Comparison of ENCODE assay signal across 25 cellular contexts in the genomic region with DNA sequence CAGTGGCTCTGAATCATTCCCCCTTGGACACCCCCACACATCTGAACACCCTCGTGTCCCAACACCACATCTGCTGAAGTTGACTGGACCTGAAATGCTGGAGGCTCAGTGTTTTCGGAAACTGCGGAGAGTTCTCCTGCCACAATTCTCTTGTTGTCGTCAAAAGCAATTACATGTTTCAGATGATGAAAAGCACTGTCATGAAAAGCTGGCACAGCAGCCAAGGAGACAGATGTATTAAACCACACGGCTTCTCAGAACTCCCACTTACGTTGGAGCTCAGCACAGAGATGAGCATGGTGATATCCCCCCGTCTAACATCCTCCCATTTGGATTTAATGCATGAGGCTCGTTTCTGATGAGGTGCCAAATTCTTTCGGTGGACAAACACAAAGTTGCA.
"Had no signal": no experiment of that assay in that cellular context is flagged by ENCODE, and none has a peak within 500 bp of the region (broad histone marks: within the 10 kb centered on the region; RNA-seq: fewer than 3 reads in every experiment).

No MANE protein-coding gene starts in this region.

- H3K4me3 ChIP-seq: ascending aorta, gastroesophageal sphincter, heart left ventricle, pancreas, psoas muscle, right atrium auricular region, upper lobe of right lung had no signal

- H3K4me1 ChIP-seq: pancreas, upper lobe of right lung had no signal

- H3K27me3 ChIP-seq: ascending aorta, brain microvascular endothelial cell, gastroesophageal sphincter, heart left ventricle, neutrophil, pancreas, right atrium auricular region, upper lobe of right lung had no signal

- H3K36me3 Mint-ChIP-seq: activated naive CD4-positive, alpha-beta T cell treated with anti-CD3 and anti-CD28 coated beads, Interleukin-2, amount 50 U/mL, for 24 hours; natural killer cell had no signal

- DNase-seq: activated CD4-positive, alpha-beta T cell treated with anti-CD3 and anti-CD28 coated beads, Interleukin-2, amount 50 U/mL, for 4 hours; activated effector memory CD4-positive, alpha-beta T cell treated with anti-CD3 and anti-CD28 coated beads, Interleukin-2, amount 50 U/mL, for 16 hours; activated T-cell treated with anti-CD3 and anti-CD28 coated beads, Interleukin-2, amount 50 U/mL, for 72 hours; brain microvascular endothelial cell; caudate nucleus; effector CD4-positive, alpha-beta T cell; heart left ventricle; islet precursor cell; left cardiac atrium; midbrain; natural killer cell; psoas muscle; stimulated activated CD4-positive, alpha-beta T cell treated with anti-CD3 and anti-CD28 coated beads, Interleukin-4, amount 100 ng/mL, for 24 hours; stimulated activated naive CD8-positive, alpha-beta T cell treated with anti-CD3 and anti-CD28 coated beads, Interleukin-15, Interleukin-2, amounts not matched to agents 100 U/mL and 50 U/mL, for 24 hours; T1000; upper lobe of right lung had no signal

- H3K9me3 Mint-ChIP-seq: activated naive CD4-positive, alpha-beta T cell treated with anti-CD3 and anti-CD28 coated beads, Interleukin-2, amount 50 U/mL, for 24 hours; activated T-cell treated with anti-CD3 and anti-CD28 coated beads, Interleukin-2, amount 50 U/mL, for 72 hours; dendritic cell treated with granulocyte-macrophage colony-stimulating factor and Interleukin-4, amounts not matched to agents 40 ng/mL and 50 ng/mL, for 4 days; natural killer cell; T-helper 1 cell treated with Interleukin-12 subunit alpha and Interleukin-12 subunit beta and Interleukin-4 antibody, amounts not matched to agents 30 μg/mL and 1 μg/mL, for 36 hours had no signal

- H3K4me3 Mint-ChIP-seq: activated naive CD4-positive, alpha-beta T cell treated with anti-CD3 and anti-CD28 coated beads, Interleukin-2, amount 50 U/mL, for 24 hours; activated T-cell treated with anti-CD3 and anti-CD28 coated beads, Interleukin-2, amount 50 U/mL, for 72 hours; dendritic cell treated with granulocyte-macrophage colony-stimulating factor and Interleukin-4, amounts not matched to agents 40 ng/mL and 50 ng/mL, for 4 days; natural killer cell; T-helper 1 cell treated with Interleukin-12 subunit alpha and Interleukin-12 subunit beta and Interleukin-4 antibody, amounts not matched to agents 30 μg/mL and 1 μg/mL, for 36 hours; WTC11 had no signal

- H3K27ac Mint-ChIP-seq: activated naive CD4-positive, alpha-beta T cell treated with anti-CD3 and anti-CD28 coated beads, Interleukin-2, amount 50 U/mL, for 24 hours; activated T-cell treated with anti-CD3 and anti-CD28 coated beads, Interleukin-2, amount 50 U/mL, for 72 hours; dendritic cell treated with granulocyte-macrophage colony-stimulating factor and Interleukin-4, amounts not matched to agents 40 ng/mL and 50 ng/mL, for 4 days; natural killer cell; T-helper 1 cell treated with Interleukin-12 subunit alpha and Interleukin-12 subunit beta and Interleukin-4 antibody, amounts not matched to agents 30 μg/mL and 1 μg/mL, for 36 hours; WTC11 had no signal

- H3K27ac ChIP-seq: ascending aorta, brain microvascular endothelial cell, heart left ventricle, neutrophil, pancreas, psoas muscle, right atrium auricular region, upper lobe of right lung had no signal

- H3K4me1 Mint-ChIP-seq: activated naive CD4-positive, alpha-beta T cell treated with anti-CD3 and anti-CD28 coated beads, Interleukin-2, amount 50 U/mL, for 24 hours; natural killer cell had no signal

- H3K9me3 ChIP-seq: ascending aorta, gastroesophageal sphincter, heart left ventricle, neutrophil, pancreas, psoas muscle, right atrium auricular region, upper lobe of right lung had no signal

- H3K36me3 ChIP-seq: ascending aorta, brain microvascular endothelial cell, gastroesophageal sphincter, heart left ventricle, neutrophil, pancreas, right atrium auricular region, upper lobe of right lung had no signal

- ATAC-seq: activated T-cell treated with anti-CD3 and anti-CD28 coated beads, Interleukin-2, amount 50 U/mL, for 72 hours; gastroesophageal sphincter; left cardiac atrium; natural killer cell; psoas muscle; stimulated activated naive CD8-positive, alpha-beta T cell treated with anti-CD3 and anti-CD28 coated beads, Interleukin-15, Interleukin-2, amounts not matched to agents 100 U/mL and 50 U/mL, for 24 hours; upper lobe of right lung; WTC11 had no signal

- H3K27me3 Mint-ChIP-seq: dendritic cell treated with granulocyte-macrophage colony-stimulating factor and Interleukin-4, amounts not matched to agents 40 ng/mL and 50 ng/mL, for 4 days had no signal
